16 cellular contexts compared by ENCODE assay signal in the genomic region with DNA sequence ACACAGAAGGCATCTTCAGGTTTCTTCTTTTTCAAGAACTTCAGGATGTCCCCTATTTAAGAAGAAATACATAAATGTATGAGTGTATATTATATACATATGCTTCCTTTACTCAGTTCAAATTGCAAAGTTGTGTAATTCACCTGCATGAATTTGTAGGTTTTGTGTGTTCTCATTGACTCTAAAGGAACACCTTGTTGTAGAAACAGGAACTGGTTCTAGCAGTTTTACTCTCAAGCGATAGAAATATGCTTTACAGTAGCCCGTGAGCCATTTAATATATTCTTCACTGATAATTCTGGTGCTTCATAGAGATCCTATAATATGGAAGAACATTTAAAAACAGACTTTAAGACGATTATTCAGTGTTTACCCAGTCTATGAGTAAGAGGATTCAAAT.
"Had no signal": no experiment of that assay in that cellular context is flagged by ENCODE, and none has a peak within 500 bp of the region (broad histone marks: within the 10 kb centered on the region; RNA-seq: fewer than 3 reads in every experiment).

No MANE protein-coding gene starts in this region.

- H3K27ac Mint-ChIP-seq: activated naive CD4-positive, alpha-beta T cell treated with anti-CD3 and anti-CD28 coated beads for 36 hours; dendritic cell treated with granulocyte-macrophage colony-stimulating factor and Interleukin-4, amounts not matched to agents 40 ng/mL and 50 ng/mL, for 4 days; T-helper 2 cell treated with Interferon-gamma antibody and Interleukin-4, amounts not matched to agents 5 μg/mL and 100 μg/mL, for 36 hours had no signal

- H3K9me3 ChIP-seq: gastroesophageal sphincter, stomach, thoracic aorta had no signal

- DNase-seq: activated CD4-positive, alpha-beta T cell treated with anti-CD3 and anti-CD28 coated beads for 1 hour; activated CD8-positive, alpha-beta memory T cell treated with anti-CD3 and anti-CD28 coated beads, Interleukin-2, amount 50 U/mL, for 48 hours; activated CD8-positive, alpha-beta T cell treated with anti-CD3 and anti-CD28 coated beads, Interleukin-2, amount 10 ng/mL, durations not matched to agents 7 days and 5 days; activated naive CD4-positive, alpha-beta T cell treated with anti-CD3 and anti-CD28 coated beads for 36 hours; amygdala; kidney; left ventricle myocardium superior; mesendoderm; retina; stimulated activated CD4-positive, alpha-beta T cell treated with anti-CD3 and anti-CD28 coated beads, Interleukin-4, amount 100 ng/mL, for 24 hours; stomach had no signal

- H3K27ac ChIP-seq: gastroesophageal sphincter, thoracic aorta had no signal

- H3K27me3 ChIP-seq: gastroesophageal sphincter, stomach had no signal

- H3K4me3 Mint-ChIP-seq: activated CD8-positive, alpha-beta T cell treated with anti-CD3 and anti-CD28 coated beads, Interleukin-2, amount 10 ng/mL, durations not matched to agents 7 days and 5 days; activated naive CD4-positive, alpha-beta T cell treated with anti-CD3 and anti-CD28 coated beads for 36 hours; central memory CD8-positive, alpha-beta T cell; dendritic cell treated with granulocyte-macrophage colony-stimulating factor and Interleukin-4, amounts not matched to agents 40 ng/mL and 50 ng/mL, for 4 days; T-helper 2 cell treated with Interferon-gamma antibody and Interleukin-4, amounts not matched to agents 5 μg/mL and 100 μg/mL, for 36 hours had no signal

- ATAC-seq: activated CD8-positive, alpha-beta T cell treated with anti-CD3 and anti-CD28 coated beads, Interleukin-2, amount 10 ng/mL, durations not matched to agents 7 days and 5 days; gastroesophageal sphincter; left ventricle myocardium superior had no signal

- H3K27me3 Mint-ChIP-seq: central memory CD8-positive, alpha-beta T cell; dendritic cell treated with granulocyte-macrophage colony-stimulating factor and Interleukin-4, amounts not matched to agents 40 ng/mL and 50 ng/mL, for 4 days had no signal

- H3K4me3 ChIP-seq: gastroesophageal sphincter, stomach, thoracic aorta had no signal

- H3K9me3 Mint-ChIP-seq: activated naive CD4-positive, alpha-beta T cell treated with anti-CD3 and anti-CD28 coated beads for 36 hours; central memory CD8-positive, alpha-beta T cell; dendritic cell treated with granulocyte-macrophage colony-stimulating factor and Interleukin-4, amounts not matched to agents 40 ng/mL and 50 ng/mL, for 4 days; T-helper 2 cell treated with Interferon-gamma antibody and Interleukin-4, amounts not matched to agents 5 μg/mL and 100 μg/mL, for 36 hours had no signal
